8 cellular contexts compared by ENCODE assay signal in the genomic region with DNA sequence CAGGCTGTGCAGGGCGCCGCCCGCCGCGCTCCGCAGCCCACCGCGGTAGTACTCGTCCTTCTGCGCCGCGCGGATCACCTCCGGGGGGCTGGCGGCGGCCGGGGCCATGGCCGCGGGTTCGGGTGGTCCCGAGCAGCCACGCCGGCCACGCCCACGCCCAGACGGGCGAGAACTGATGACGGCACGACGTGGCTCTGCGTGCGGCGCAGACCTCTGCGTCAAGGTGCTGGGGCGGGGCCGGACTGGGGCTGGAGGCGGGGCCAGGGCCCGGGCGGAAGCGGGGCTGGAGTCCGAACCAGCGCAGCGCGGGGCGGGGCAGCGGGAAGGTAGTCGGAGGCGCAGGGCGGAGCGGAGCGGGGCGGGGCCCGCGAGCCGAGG. TPM values are rescaled to one million over a fixed set of nuclear protein-coding genes. Genes with fewer than 3 reads are reported as not detected.
DNase-seq lines count a peak whose midpoint lies in the region; ATAC-seq and TF ChIP-seq lines count a peak whose summit lies in the region.

A gene (minus strand): TSS at position 170 of the 378 bp plus-strand sequence. CDS start 62 bp downstream, at position 108.

- ATAC-seq in GM21825 (IDR thresholded peaks at IDR 0.05; ENCODE audit: unreplicated experiment) = peak; percentile 75

- peak in 2 of 4 donors; percentile 36 to 68 for TF ChIP-seq POLR2A in esophagus squamous epithelium (IDR thresholded peaks at IDR 0.05)

- no CpG with 5 or more reads among the region's 55 CpGs for WGBS in esophagus squamous epithelium, 2 donors

- H3K27ac ChIP-seq in KOPT-K1 (ENCODE audit: low read depth, low read length, poor library complexity, severe bottlenecking) = peak within 1 kb of the TSS; percentile 67
- peak within 1 kb of the TSS; percentile 92 to 96 (median 94) for H3K27ac ChIP-seq in esophagus squamous epithelium

- H3K4me3 ChIP-seq in esophagus squamous epithelium = peak within 1 kb of the TSS; percentile 70 to 100 (median 97)

- H3K36me3 ChIP-seq in KOPT-K1 (ENCODE audit: insufficient read depth, low read length) (peaks cover 11% of the 10 kb centered on the region; the same call in 1 of the 2 replicates), esophagus squamous epithelium (peaks cover 0 to 32% (median 6%) of the 10 kb centered on the region in 3 donors)

- DNase-seq in DMS79 treated with DMSO at 0.1 percent for 48 hours (lab: John Stamatoyannopoulos, UW) = peak; percentile 95
- peak; percentile 93 for DNase-seq in RKO (ENCODE audit: low spot score)
- peak; percentile 98 for DNase-seq in activated T-helper 1 cell treated with Interleukin-2 at 50 U/mL for 16 hours (ENCODE audit: low read depth)
- DNase-seq in esophagus squamous epithelium (lab: John Stamatoyannopoulos, UW) = peak; percentile 62
- DNase-seq in myocyte (ENCODE audit: low read depth) = peak; percentile 95
- peak; percentile 95 to 99 for DNase-seq in stimulated activated CD8-positive, alpha-beta memory T cell treated with anti-CD3 and anti-CD28 coated beads, Interleukin-7, amount 100 ng/mL, for 4 hours (ENCODE audit: low read depth in 2 of 2)

- H3K4me1 ChIP-seq in esophagus squamous epithelium = peaks cover 34 to 58% (median 35%) of the 10 kb centered on the region in 3 donors

- H3K27me3 ChIP-seq in esophagus squamous epithelium = peaks cover 0 to 20% (median 0%) of the 10 kb centered on the region in 4 donors

- no peaks in the 10 kb centered on the region for H3K9me3 ChIP-seq in KOPT-K1 (ENCODE audit: insufficient read depth, low read length, poor library complexity, severe bottlenecking)
- H3K9me3 ChIP-seq in esophagus squamous epithelium = no peaks in the 10 kb centered on the region

- TF ChIP-seq CTCF in esophagus squamous epithelium (IDR thresholded peaks at IDR 0.05) = peak in 1 of 6 experiments; percentile 32

- intact Hi-C loops in esophagus squamous epithelium (cut with DNase I) = loop anchor here (5.0 kb wide), 1 partner anchor 135 kb away; no protein-coding TSS in a partner anchor

RNA-seq across cellular contexts. Expression of the gene that starts here (rescaled TPM):
- total RNA-seq in esophagus squamous epithelium = 10 to 100 TPM; 23.2 to 33.2 (median 27.2) TPM
- 54.4 and 62.5 TPM in 2 replicates for total RNA-seq in myocyte
- polyA plus RNA-seq in myocyte (2012) = 42.7 TPM

Comparison
In these comparisons a context has a peak if more than half of its experiments do, and no peak if none do; other contexts are left out.
1. Peak in every context shown above with its lines: DNase-seq, ATAC-seq, H3K4me3 ChIP-seq and H3K27ac ChIP-seq.